Comparison of ENCODE assay signal across 20 cellular contexts in genomic region chr2:218427741-218428140, GRCh38. TPM values are rescaled to one million over a fixed set of nuclear protein-coding genes. Genes with fewer than 3 reads are reported as not detected.
"Had no signal": no experiment of that assay in that cellular context is flagged by ENCODE, and none has a peak within 500 bp of the region (broad histone marks: within the 10 kb centered on the region; RNA-seq: fewer than 3 reads in every experiment).

No MANE protein-coding gene starts in this region.

- H3K36me3 ChIP-seq: esophagus muscularis mucosa, neutrophil, tibial nerve, WERI-Rb-1 had no signal

- DNase-seq: activated CD4-positive, alpha-beta memory T cell treated with anti-CD3 and anti-CD28 coated beads, Interleukin-2, amount 10 ng/mL, durations not matched to agents 7 days and 5 days; activated CD4-positive, alpha-beta T cell treated with anti-CD3 and anti-CD28 coated beads for 36 hours; activated effector memory CD4-positive, alpha-beta T cell treated with Interleukin-2 at 50 U/mL for 16 hours; activated T-cell treated with anti-CD3 and anti-CD28 coated beads, Interleukin-2, amount 50 U/mL, for 24 hours; central memory CD4-positive, alpha-beta T cell; hypothalamus; left cardiac atrium; naive thymus-derived CD4-positive, alpha-beta T cell; stimulated activated CD4-positive, alpha-beta T cell treated with anti-CD3 and anti-CD28 coated beads, Interleukin-15, amount 100 ng/mL, for 24 hours; stimulated activated CD4-positive, alpha-beta T cell treated with anti-CD3 and anti-CD28 coated beads, Interleukin-4, amount 100 ng/mL, for 1 hour; stimulated activated naive CD4-positive, alpha-beta T cell; substantia nigra; T-helper 17 cell; WERI-Rb-1 had no signal

- H3K4me1 ChIP-seq: esophagus muscularis mucosa, tibial nerve had no signal

- H3K4me3 ChIP-seq: coronary artery, esophagus muscularis mucosa, lung, tibial nerve had no signal

- H3K27ac ChIP-seq: coronary artery, esophagus muscularis mucosa, neutrophil, tibial nerve, WERI-Rb-1 had no signal

- H3K9me3 ChIP-seq: esophagus muscularis mucosa, neutrophil, tibial nerve had no signal

- H3K27me3 ChIP-seq: neutrophil, tibial nerve had no signal

- ATAC-seq: activated CD4-positive, alpha-beta T cell treated with anti-CD3 and anti-CD28 coated beads for 36 hours; left cardiac atrium; naive thymus-derived CD4-positive, alpha-beta T cell; T-helper 17 cell had no signal

RNA-seq across cellular contexts. Expression of gene VIL1, which starts 8.8 kb away (rescaled TPM):
- total RNA-seq: activated CD4-positive, alpha-beta memory T cell treated with anti-CD3 and anti-CD28 coated beads, Interleukin-2, amount 10 ng/mL, durations not matched to agents 7 days and 5 days; activated CD4-positive, alpha-beta T cell treated with anti-CD3 and anti-CD28 coated beads for 36 hours; left cardiac atrium; skeletal muscle tissue; tibial nerve had no signal
